1 cellular context compared by ENCODE assay signal in the genomic region with DNA sequence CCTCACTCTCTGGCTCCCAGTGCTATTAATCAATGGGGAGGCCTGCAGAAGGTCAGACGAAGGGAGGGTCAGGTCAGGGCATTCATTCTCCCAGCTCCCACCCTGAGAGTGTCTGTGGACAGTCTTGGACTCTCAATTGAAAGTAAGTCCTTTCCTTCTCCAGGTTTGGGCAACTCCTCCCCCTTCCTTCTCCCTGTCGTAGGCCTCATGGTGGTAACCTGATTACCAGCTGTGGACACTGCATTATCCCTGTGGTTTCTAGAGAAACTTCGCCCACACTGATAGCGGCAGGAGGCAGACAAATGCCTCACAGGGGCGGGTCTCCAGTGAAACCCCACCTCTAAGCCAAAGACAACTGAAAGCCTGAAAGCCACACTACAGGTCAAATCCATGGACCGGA.
TF ChIP-seq lines count a peak whose summit lies in the region.

No MANE protein-coding gene starts in this region.

TF ChIP-seq in HepG2, 621 proteins besides CTCF, POLR2A, EP300 and RAD21:
- no peak for TF ChIP-seq HNRNPLL (IDR thresholded peaks at IDR 0.05; ENCODE audit: low read depth, low read length, poor library complexity, severe bottlenecking)
- TF ChIP-seq MIER2 (CRISPR knock-in tag; IDR thresholded peaks at IDR 0.05): no peak
- no peak for TF ChIP-seq POGK (CRISPR knock-in tag; conservative IDR thresholded peaks at IDR 0.05)
- no peak for TF ChIP-seq KAT7 (CRISPR knock-in tag; IDR thresholded peaks at IDR 0.05; ENCODE audit: borderline replicate concordance)
- no peak for TF ChIP-seq RNF2 (conservative IDR thresholded peaks at IDR 0.05; ENCODE audit: low read depth)
- TF ChIP-seq ZFP1 (CRISPR knock-in tag; IDR thresholded peaks at IDR 0.05): no peak
- TF ChIP-seq ZNF607 (CRISPR knock-in tag; IDR thresholded peaks at IDR 0.05; ENCODE audit: borderline replicate concordance): no peak
- no peak for TF ChIP-seq ZNF7 (CRISPR knock-in tag; IDR thresholded peaks at IDR 0.05)
